In the genomic region with DNA sequence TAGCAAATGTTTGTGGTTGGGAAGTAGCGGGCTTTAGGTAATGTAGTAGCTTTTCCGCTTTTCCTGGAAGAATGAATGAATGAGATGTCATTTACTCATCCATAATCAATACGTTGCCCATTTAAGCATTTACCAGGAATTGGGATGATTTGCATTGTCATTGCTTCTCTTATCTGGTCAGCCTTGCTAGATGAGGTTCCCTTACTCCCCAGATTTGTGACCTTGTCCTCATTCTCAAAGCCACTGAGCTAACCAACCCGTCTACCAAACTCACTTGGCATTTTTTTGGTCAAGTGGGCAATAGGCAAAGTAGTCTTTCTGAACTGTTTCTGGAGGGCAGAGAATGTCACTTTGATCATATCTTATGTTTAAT, we compare ENCODE assay signal across 8 cellular contexts. TPM values are rescaled to one million over a fixed set of nuclear protein-coding genes. Genes with fewer than 3 reads are reported as not detected.
DNase-seq lines count a peak whose midpoint lies in the region; ATAC-seq, FAIRE-seq and TF ChIP-seq lines count a peak whose summit lies in the region.

No MANE protein-coding gene starts in this region.

- TF ChIP-seq EP300 in suprapubic skin (IDR thresholded peaks at IDR 0.05), result no peak

- H3K9me3 Mint-ChIP-seq in activated CD4-positive, alpha-beta T cell treated with anti-CD3 and anti-CD28 coated beads, Interleukin-2, amount 10 ng/mL, durations not matched to agents 24 days and 14 days, result peaks cover 10% of the 10 kb centered on the region
- peaks cover 11% of the 10 kb centered on the region for H3K9me3 Mint-ChIP-seq in activated T-helper 1 cell treated with anti-CD3 and anti-CD28 coated beads, Interleukin-12 subunit alpha, Interleukin-12 subunit beta, Interleukin-2, Interleukin-4 antibody, amounts not matched to agents 30 ng/mL and 10 ng/mL and 1 ng/mL, durations not matched to agents 14 hours and 24 hours and 36 hours
- no peaks in the 10 kb centered on the region for H3K9me3 Mint-ChIP-seq in immature natural killer cell

- peaks cover 10% of the 10 kb centered on the region for H3K36me3 Mint-ChIP-seq in activated CD4-positive, alpha-beta T cell treated with anti-CD3 and anti-CD28 coated beads, Interleukin-2, amount 10 ng/mL, durations not matched to agents 24 days and 14 days (ENCODE audit: low read depth)
- peaks cover 11% of the 10 kb centered on the region for H3K36me3 Mint-ChIP-seq in activated T-helper 1 cell treated with anti-CD3 and anti-CD28 coated beads, Interleukin-12 subunit alpha, Interleukin-12 subunit beta, Interleukin-2, Interleukin-4 antibody, amounts not matched to agents 30 ng/mL and 10 ng/mL and 1 ng/mL, durations not matched to agents 14 hours and 24 hours and 36 hours (ENCODE audit: low read depth)
- no peaks in the 10 kb centered on the region for H3K36me3 Mint-ChIP-seq in immature natural killer cell

- peak overlapping the region; percentile 74 for H3K27ac Mint-ChIP-seq in activated CD4-positive, alpha-beta T cell treated with anti-CD3 and anti-CD28 coated beads, Interleukin-2, amount 10 ng/mL, durations not matched to agents 24 days and 14 days
- peak overlapping the region; percentile 56 for H3K27ac Mint-ChIP-seq in activated T-helper 1 cell treated with anti-CD3 and anti-CD28 coated beads, Interleukin-12 subunit alpha, Interleukin-12 subunit beta, Interleukin-2, Interleukin-4 antibody, amounts not matched to agents 30 ng/mL and 10 ng/mL and 1 ng/mL, durations not matched to agents 14 hours and 24 hours and 36 hours
- peak overlapping the region; percentile 60 to 87 (median 80) for H3K27ac Mint-ChIP-seq in immature natural killer cell

- H3K9me3 ChIP-seq in suprapubic skin, result no peaks in the 10 kb centered on the region

- WGBS in suprapubic skin, result 15% methylated on average over 4 of the region's 4 CpGs

- H3K27me3 Mint-ChIP-seq in activated CD4-positive, alpha-beta T cell treated with anti-CD3 and anti-CD28 coated beads, Interleukin-2, amount 10 ng/mL, durations not matched to agents 24 days and 14 days, result peaks cover 12% of the 10 kb centered on the region
- H3K27me3 Mint-ChIP-seq in activated T-helper 1 cell treated with anti-CD3 and anti-CD28 coated beads, Interleukin-12 subunit alpha, Interleukin-12 subunit beta, Interleukin-2, Interleukin-4 antibody, amounts not matched to agents 30 ng/mL and 10 ng/mL and 1 ng/mL, durations not matched to agents 14 hours and 24 hours and 36 hours (ENCODE audit: insufficient read depth), result peaks cover 3% of the 10 kb centered on the region
- H3K27me3 Mint-ChIP-seq in immature natural killer cell (ENCODE audit: low read depth in 3 of 3), result peaks cover 0 to 16% (median 10%) of the 10 kb centered on the region in 3 donors

- peak overlapping the region; percentile 57 for H3K4me3 ChIP-seq in suprapubic skin

- no peak for TF ChIP-seq CTCF in suprapubic skin (IDR thresholded peaks at IDR 0.05)

- peaks cover 19% of the 10 kb centered on the region for H3K4me1 Mint-ChIP-seq in activated CD4-positive, alpha-beta T cell treated with anti-CD3 and anti-CD28 coated beads, Interleukin-2, amount 10 ng/mL, durations not matched to agents 24 days and 14 days
- H3K4me1 Mint-ChIP-seq in activated T-helper 1 cell treated with anti-CD3 and anti-CD28 coated beads, Interleukin-12 subunit alpha, Interleukin-12 subunit beta, Interleukin-2, Interleukin-4 antibody, amounts not matched to agents 30 ng/mL and 10 ng/mL and 1 ng/mL, durations not matched to agents 14 hours and 24 hours and 36 hours (ENCODE audit: low read depth), result peaks cover 30% of the 10 kb centered on the region
- H3K4me1 Mint-ChIP-seq in immature natural killer cell, result peaks cover 35 to 50% of the 10 kb centered on the region in 2 donors

- TF ChIP-seq POLR2A in suprapubic skin (IDR thresholded peaks at IDR 0.05) (no peak), H54 (IDR thresholded peaks at IDR 0.05; ENCODE audit: low read depth, low read length) (no peak)

- H3K4me1 ChIP-seq in suprapubic skin, result peaks cover 34% of the 10 kb centered on the region

- peak overlapping the region; percentile 74 for H3K4me3 Mint-ChIP-seq in activated CD4-positive, alpha-beta T cell treated with anti-CD3 and anti-CD28 coated beads, Interleukin-2, amount 10 ng/mL, durations not matched to agents 24 days and 14 days
- peak overlapping the region; percentile 81 for H3K4me3 Mint-ChIP-seq in activated T-helper 1 cell treated with anti-CD3 and anti-CD28 coated beads, Interleukin-12 subunit alpha, Interleukin-12 subunit beta, Interleukin-2, Interleukin-4 antibody, amounts not matched to agents 30 ng/mL and 10 ng/mL and 1 ng/mL, durations not matched to agents 14 hours and 24 hours and 36 hours
- H3K4me3 Mint-ChIP-seq in immature natural killer cell, result peak overlapping the region; percentile 84 to 90 (median 86)

- DNase-seq in activated CD4-positive, alpha-beta T cell treated with anti-CD3 and anti-CD28 coated beads, Interleukin-2, amount 10 ng/mL, durations not matched to agents 24 days and 14 days, result no peak
- no peak for DNase-seq in activated CD4-positive, alpha-beta T cell treated with anti-CD3 and anti-CD28 coated beads for 1 hour
- DNase-seq in activated T-helper 1 cell treated with anti-CD3 and anti-CD28 coated beads, Interleukin-12 subunit alpha, Interleukin-12 subunit beta, Interleukin-2, Interleukin-4 antibody, amounts not matched to agents 30 ng/mL and 10 ng/mL and 1 ng/mL, durations not matched to agents 14 hours and 24 hours and 36 hours (ENCODE audit: low spot score), result no peak
- no peak for DNase-seq in immature natural killer cell
- no peak for DNase-seq in suprapubic skin (ENCODE audit: low spot score in 2 of 2)
- DNase-seq in NCI-H1105 (lab: John Stamatoyannopoulos, UW), result no peak
- no peak for DNase-seq in H54 (ENCODE audit: insufficient read length, low spot score)

- no peaks in the 10 kb centered on the region for H3K36me3 ChIP-seq in suprapubic skin

- peak overlapping the region; percentile 79 for H3K27ac ChIP-seq in suprapubic skin

- intact Hi-C loops in activated CD4-positive, alpha-beta T cell treated with anti-CD3 and anti-CD28 coated beads, Interleukin-2, amount 10 ng/mL, durations not matched to agents 24 days and 14 days (cut with micrococcal nuclease), result loop anchor here (1.0 to 10.0 kb wide), 6 partner anchors 34 to 607 kb away; a partner anchor contains a TSS
- intact Hi-C loops in activated T-helper 1 cell treated with anti-CD3 and anti-CD28 coated beads, Interleukin-12 subunit alpha, Interleukin-12 subunit beta, Interleukin-2, Interleukin-4 antibody, amounts not matched to agents 30 ng/mL and 10 ng/mL and 1 ng/mL, durations not matched to agents 14 hours and 24 hours and 36 hours (cut with micrococcal nuclease), result loop anchor here (2.0 to 5.0 kb wide), 7 partner anchors 35 to 545 kb away; a partner anchor contains a TSS

- no peaks in the 10 kb centered on the region for H3K27me3 ChIP-seq in suprapubic skin

- FAIRE-seq in H54 (lab: Jason Lieb, UNC), result no peak

- no peak for ATAC-seq in GM18520 (IDR thresholded peaks at IDR 0.05; ENCODE audit: unreplicated experiment)

RNA-seq across cellular contexts. Expression of a gene that starts 0.8 kb away (rescaled TPM):
- total RNA-seq in activated CD4-positive, alpha-beta T cell treated with anti-CD3 and anti-CD28 coated beads, Interleukin-2, amount 10 ng/mL, durations not matched to agents 24 days and 14 days, result 47.0 and 50.8 TPM in 2 replicates
- 53.5 and 58.6 TPM in 2 replicates for total RNA-seq in activated T-helper 1 cell treated with anti-CD3 and anti-CD28 coated beads, Interleukin-12 subunit alpha, Interleukin-12 subunit beta, Interleukin-2, Interleukin-4 antibody, amounts not matched to agents 30 ng/mL and 10 ng/mL and 1 ng/mL, durations not matched to agents 14 hours and 24 hours and 36 hours
- polyA plus RNA-seq in immature natural killer cell, result 100 to 1,000 TPM in 1 of 3 donors, 10 to 100 TPM in 2; 28.5 to 112 (median 59.5) TPM
- 10 to 100 TPM; 46.2 to 96.5 (median 62.6) TPM for total RNA-seq in suprapubic skin
